ENCODE assay signal across 27 cellular contexts in genomic region chr3:53473422-53473821, GRCh38. TPM values are rescaled to one million over a fixed set of nuclear protein-coding genes. Genes with fewer than 3 reads are reported as not detected.
"Had no signal": no experiment of that assay in that cellular context is flagged by ENCODE, and none has a peak within 500 bp of the region (broad histone marks: within the 10 kb centered on the region; RNA-seq: fewer than 3 reads in every experiment).

No MANE protein-coding gene starts in this region.

- H3K4me3 Mint-ChIP-seq: memory B cell; naive B cell; nephron; stimulated activated memory B cell treated with anti-CD40 and anti-IgM and Interleukin-4, amounts not matched to agents 10 μg/mL and 1 μg/mL and 100 μg/mL, for 72 hours; stimulated activated naive CD8-positive, alpha-beta T cell treated with anti-CD3 and anti-CD28 coated beads, Interleukin-15, Interleukin-2, amounts not matched to agents 100 ng/mL and 50 ng/mL, for 24 hours had no signal

- H3K4me1 ChIP-seq: esophagus muscularis mucosa, gastrocnemius medialis, heart right ventricle, lower lobe of right lung, psoas muscle, spleen, upper lobe of right lung, vagina had no signal

- H3K27me3 ChIP-seq: esophagus muscularis mucosa, gastrocnemius medialis, tibial nerve, upper lobe of right lung, vagina had no signal

- ATAC-seq: gastrocnemius medialis; heart right ventricle; left lobe of liver; lower lobe of right lung; psoas muscle; sciatic nerve; stimulated activated memory B cell treated with anti-CD40 and anti-IgM and Interleukin-4, amounts not matched to agents 10 μg/mL and 1 μg/mL and 100 μg/mL, for 72 hours; upper lobe of right lung had no signal

- H3K9me3 ChIP-seq: gastrocnemius medialis, lower lobe of right lung, neutrophil, psoas muscle, upper lobe of right lung, vagina had no signal

- H3K4me3 ChIP-seq: esophagus muscularis mucosa, gastrocnemius medialis, heart right ventricle, lower lobe of right lung, psoas muscle, spleen, tibial nerve, upper lobe of right lung, vagina had no signal

- H3K36me3 ChIP-seq: esophagus muscularis mucosa, gastrocnemius medialis, heart right ventricle, lower lobe of right lung, neutrophil, spleen, tibial nerve, upper lobe of right lung, vagina had no signal

- H3K36me3 Mint-ChIP-seq: stimulated activated memory B cell treated with anti-CD40 and anti-IgM and Interleukin-4, amounts not matched to agents 10 μg/mL and 1 μg/mL and 100 μg/mL, for 72 hours had no signal

- H3K27ac Mint-ChIP-seq: memory B cell; naive B cell; nephron; stimulated activated memory B cell treated with anti-CD40 and anti-IgM and Interleukin-4, amounts not matched to agents 10 μg/mL and 1 μg/mL and 100 μg/mL, for 72 hours; stimulated activated naive CD8-positive, alpha-beta T cell treated with anti-CD3 and anti-CD28 coated beads, Interleukin-15, Interleukin-2, amounts not matched to agents 100 ng/mL and 50 ng/mL, for 24 hours had no signal

- H3K27ac ChIP-seq: epithelial cell of prostate, esophagus muscularis mucosa, gastrocnemius medialis, heart right ventricle, lower lobe of right lung, neutrophil, psoas muscle, spleen, tibial nerve, upper lobe of right lung, vagina had no signal

- DNase-seq: effector memory CD4-positive, alpha-beta T cell; gastrocnemius medialis; heart right ventricle; hypothalamus; islet precursor cell; lower lobe of right lung; midbrain; naive B cell; psoas muscle; retina; spleen; stimulated activated CD4-positive, alpha-beta T cell treated with anti-CD3 and anti-CD28 coated beads, Interleukin-15, amount 100 ng/mL, for 24 hours; stimulated activated CD4-positive, alpha-beta T cell treated with anti-CD3 and anti-CD28 coated beads, Interleukin-1b, Interleukin-23, amount 100 ng/mL, for 48 hours; stimulated activated CD4-positive, alpha-beta T cell treated with anti-CD3 and anti-CD28 coated beads, Interleukin-4, amount 100 ng/mL, for 24 hours; upper lobe of right lung had no signal

RNA-seq across cellular contexts. Expression of gene CACNA1D, which starts 21.0 kb away (rescaled TPM):
- total RNA-seq: fibroblast of villous mesenchyme had no signal
